Comparison of ENCODE assay signal across 7 cellular contexts in the genomic region with DNA sequence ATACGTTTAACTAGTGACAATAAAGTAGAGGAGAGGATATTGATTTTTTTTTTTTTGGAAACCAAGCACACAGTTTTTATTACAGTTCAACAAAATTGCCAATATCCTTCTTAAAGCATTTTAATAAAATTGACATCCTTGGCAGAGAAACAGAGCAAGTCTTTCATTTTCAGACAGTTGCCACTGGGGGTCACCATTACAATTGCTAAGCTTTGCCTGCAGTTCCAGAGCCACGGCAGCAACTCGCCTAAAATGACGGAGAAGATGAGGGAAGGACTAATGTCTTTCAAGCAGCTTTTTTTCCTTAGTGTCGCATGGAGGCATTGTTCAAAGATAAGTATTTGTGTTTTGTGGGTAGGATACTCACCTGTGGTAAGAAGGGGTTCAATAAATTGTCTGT.
A peak's percentile ranks its signal among the peaks of the same experiment; 100 is the strongest.
DNase-seq lines count a peak whose midpoint lies in the region; ATAC-seq and TF ChIP-seq lines count a peak whose summit lies in the region.

No MANE protein-coding gene starts in this region.

- H3K36me3 Mint-ChIP-seq in brain: no peaks in the 10 kb centered on the region

- H3K9me3 ChIP-seq in colonic mucosa: no peaks in the 10 kb centered on the region

- DNase-seq in GM13976 (ENCODE audit: low spot score) (peak; percentile 27), NCI-H1694 (lab: John Stamatoyannopoulos, UW) (peak; percentile 10), mucosa of gallbladder (ENCODE audit: low spot score) (peak; percentile 25), colonic mucosa (no peak)
- DNase-seq in stimulated activated naive CD8-positive, alpha-beta T cell treated with anti-CD3 and anti-CD28 coated beads, Interleukin-15, amount 100 ng/mL, for 72 hours: no peak

- H3K27ac Mint-ChIP-seq in brain: peak overlapping the region in 3 of 5 experiments; percentile 17 to 44 (median 20)
- no peak overlapping the region for H3K27ac Mint-ChIP-seq in stimulated activated naive CD8-positive, alpha-beta T cell treated with anti-CD3 and anti-CD28 coated beads, Interleukin-15, amount 100 ng/mL, for 72 hours

- peaks cover under 1% of the 10 kb centered on the region for H3K27me3 Mint-ChIP-seq in brain
- H3K27me3 Mint-ChIP-seq in stimulated activated naive CD8-positive, alpha-beta T cell treated with anti-CD3 and anti-CD28 coated beads, Interleukin-15, amount 100 ng/mL, for 72 hours: no peaks in the 10 kb centered on the region

- H3K27me3 ChIP-seq in colonic mucosa: no peaks in the 10 kb centered on the region

- no peak overlapping the region for H3K9ac ChIP-seq in colonic mucosa (ENCODE audit: low read depth in 2 of 2, low read length in 2 of 2)

- peaks cover 7% of the 10 kb centered on the region for H3K4me1 Mint-ChIP-seq in brain
- H3K4me1 Mint-ChIP-seq in stimulated activated naive CD8-positive, alpha-beta T cell treated with anti-CD3 and anti-CD28 coated beads, Interleukin-15, amount 100 ng/mL, for 72 hours: no peaks in the 10 kb centered on the region

- no peak overlapping the region for H3K4me3 ChIP-seq in colonic mucosa

- no peaks in the 10 kb centered on the region for H3K4me1 ChIP-seq in colonic mucosa

- H3K36me3 ChIP-seq in colonic mucosa: no peaks in the 10 kb centered on the region

- peak; percentile 19 for TF ChIP-seq CTCF in GM13976 (IDR thresholded peaks at IDR 0.05; ENCODE audit: borderline replicate concordance, control extremely low read depth, extremely low read depth, insufficient read depth, missing control alignments)
- TF ChIP-seq CTCF in brain (conservative IDR thresholded peaks at IDR 0.05): peak; percentile 36 to 69
- no peak for TF ChIP-seq CTCF in colonic mucosa (IDR thresholded peaks at IDR 0.05)

- in situ Hi-C loops in GM13976 (cut with MboI; ENCODE audit: low sequenced_read_pairs, unreplicated experiment): no loop called here

- intact Hi-C loops in colonic mucosa (cut with DNase I): no loop called here

- H3K27ac ChIP-seq in colonic mucosa: no peak overlapping the region

- H3K4me3 Mint-ChIP-seq in brain: peak overlapping the region; percentile 9 to 72 (median 56)
- no peak overlapping the region for H3K4me3 Mint-ChIP-seq in stimulated activated naive CD8-positive, alpha-beta T cell treated with anti-CD3 and anti-CD28 coated beads, Interleukin-15, amount 100 ng/mL, for 72 hours

- peaks cover 0 to 4% (median 0%) of the 10 kb centered on the region in 5 experiments for H3K9me3 Mint-ChIP-seq in brain
- H3K9me3 Mint-ChIP-seq in stimulated activated naive CD8-positive, alpha-beta T cell treated with anti-CD3 and anti-CD28 coated beads, Interleukin-15, amount 100 ng/mL, for 72 hours: no peaks in the 10 kb centered on the region

- ATAC-seq in GM19324 (IDR thresholded peaks at IDR 0.05; ENCODE audit: low FRiP score, unreplicated experiment): no peak
- ATAC-seq in stimulated activated naive CD8-positive, alpha-beta T cell treated with anti-CD3 and anti-CD28 coated beads, Interleukin-15, amount 100 ng/mL, for 72 hours: no peak

Comparison
In these comparisons a context has a peak if more than half of its experiments do, and no peak if none do; other contexts are left out.
1. DNase-seq: peak in GM13976 (single experiment), NCI-H1694 (single experiment) and mucosa of gallbladder (single experiment); none in stimulated activated naive CD8-positive, alpha-beta T cell treated with anti-CD3 and anti-CD28 coated beads, Interleukin-15, amount 100 ng/mL, for 72 hours (0 of 2) and colonic mucosa (single experiment).
2. H3K27ac Mint-ChIP-seq: peak in brain (3 of 5); none in stimulated activated naive CD8-positive, alpha-beta T cell treated with anti-CD3 and anti-CD28 coated beads, Interleukin-15, amount 100 ng/mL, for 72 hours (0 of 2).
3. H3K4me3 Mint-ChIP-seq: peak in brain (5 of 5); none in stimulated activated naive CD8-positive, alpha-beta T cell treated with anti-CD3 and anti-CD28 coated beads, Interleukin-15, amount 100 ng/mL, for 72 hours (0 of 2).